8 cellular contexts compared by ENCODE assay signal in the genomic region with DNA sequence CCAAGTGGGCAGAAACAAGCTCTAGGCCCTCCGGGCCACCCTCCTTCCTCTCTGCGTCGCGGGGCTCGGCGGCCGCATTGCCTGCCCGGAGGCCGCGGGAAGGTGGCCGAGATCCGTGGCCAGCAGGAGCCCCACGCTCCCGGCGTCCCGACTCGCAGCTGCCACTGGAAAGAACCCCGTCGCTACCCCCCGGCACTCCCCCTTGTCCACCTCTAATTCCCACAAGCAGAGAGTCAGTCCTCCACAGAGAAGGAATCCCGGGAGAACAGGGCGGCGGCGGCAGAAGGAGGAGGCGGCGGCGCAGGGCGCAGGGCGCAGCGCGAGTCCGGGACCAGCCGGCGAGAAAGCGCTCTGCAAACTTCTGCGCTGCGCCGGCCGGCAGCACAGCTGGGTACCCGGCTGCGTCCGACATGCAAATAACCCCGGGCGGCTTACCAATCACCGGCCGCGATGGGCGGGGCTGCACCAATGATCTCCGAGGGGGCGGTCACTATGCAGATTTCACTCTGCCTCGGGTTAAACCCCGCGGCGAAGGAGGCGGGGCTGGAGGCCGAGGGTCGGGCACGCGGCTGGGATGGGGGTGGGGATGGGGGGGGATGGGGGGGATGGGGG. TPM values are rescaled to one million over a fixed set of nuclear protein-coding genes. Genes with fewer than 3 reads are reported as not detected.
DNase-seq lines count a peak whose midpoint lies in the region; ATAC-seq and TF ChIP-seq lines count a peak whose summit lies in the region.

A gene (minus strand): TSS at position 365 of the 612 bp plus-strand sequence.

- peak within 1 kb of the TSS; percentile 45 for H3K9ac ChIP-seq in mammary epithelial cell (ENCODE audit: insufficient read depth, low read length)

- peaks cover 33% of the 10 kb centered on the region for H3K4me1 ChIP-seq in mammary epithelial cell (ENCODE audit: insufficient read depth, low read length)

- H3K4me2 ChIP-seq in mammary epithelial cell (ENCODE audit: insufficient read depth, low read depth, low read length): peak within 1 kb of the TSS; percentile 98

- under 1% methylated on average over 30 of the region's 59 CpGs for WGBS in mammary epithelial cell (ENCODE audit: low coverage, missing lambda C conversion rate)

- no peaks in the 10 kb centered on the region for H4K20me1 ChIP-seq in mammary epithelial cell (ENCODE audit: insufficient read depth, low read length)

- no peaks in the 10 kb centered on the region for H3K9me3 ChIP-seq in mammary epithelial cell (replicated peaks; ENCODE audit: insufficient read depth, low read length)

- H2AFZ ChIP-seq in mammary epithelial cell (ENCODE audit: low read depth, low read length): peak within 1 kb of the TSS; percentile 90

- intact Hi-C loops in mammary epithelial cell (cut with micrococcal nuclease): loop anchor here (1.0 to 5.0 kb wide), 6 partner anchors 25 to 305 kb away; a partner anchor contains a TSS

- H3K79me2 ChIP-seq in mammary epithelial cell (ENCODE audit: insufficient read depth, low read length): peaks cover 21% of the 10 kb centered on the region

- peak; percentile 97 for DNase-seq in AG08395 (ENCODE audit: low spot score)
- peak; percentile 98 for DNase-seq in NCI-H2196 (lab: John Stamatoyannopoulos, UW; ENCODE audit: unreplicated experiment)
- peak; percentile 96 for DNase-seq in mammary epithelial cell
- DNase-seq in inferior parietal cortex (ENCODE audit: extremely low spot score): peak; percentile 93
- DNase-seq in stimulated activated CD4-positive, alpha-beta T cell treated with anti-CD3 and anti-CD28 coated beads, Interleukin-12 subunit alpha, Interleukin-12 subunit beta, amount 100 ng/mL, for 24 hours (ENCODE audit: low read depth in 2 of 2): peak; percentile 94 to 97

- H3K27me3 ChIP-seq in mammary epithelial cell (ENCODE audit: insufficient read depth, low read length): no peaks in the 10 kb centered on the region

- peak; percentile 82 for ATAC-seq in GM18907 (IDR thresholded peaks at IDR 0.05; ENCODE audit: unreplicated experiment)
- ATAC-seq in HG03135 (IDR thresholded peaks at IDR 0.05; ENCODE audit: unreplicated experiment): peak; percentile 80

- peak within 1 kb of the TSS; percentile 56 to 67 (median 64) for H3K4me3 ChIP-seq in mammary epithelial cell (replicated peaks in 1 of 3; ENCODE audit: insufficient read depth in 1 of 3, low read depth in 2 of 3, low read length in 3 of 3)

- CTCF ChIA-PET in mammary epithelial cell (lab: Charles Lee; ENCODE audit: low non-redundant PET): interaction anchor here (0.5 to 1.9 kb wide), 3 partner anchors 50 to 1332 kb away, joined by 4 to 23 read pairs (median 6); no protein-coding TSS in a partner anchor

- H3K36me3 ChIP-seq in mammary epithelial cell (ENCODE audit: insufficient read depth, low read length): no peaks in the 10 kb centered on the region

- H3K27ac ChIP-seq in VCaP (peak within 1 kb of the TSS; percentile 85), mammary epithelial cell (ENCODE audit: insufficient read depth, low read depth, low read length) (peak within 1 kb of the TSS; percentile 46)

- TF ChIP-seq CTCF in VCaP (conservative IDR thresholded peaks at IDR 0.05) (no peak), mammary epithelial cell (conservative IDR thresholded peaks at IDR 0.05 in 1 of 2, IDR thresholded peaks at IDR 0.05 in 1 of 2; ENCODE audit: extremely low read depth in 1 of 2, insufficient read depth in 1 of 2, low read depth in 1 of 2, low read length in 2 of 2) (no peak)

- BruUV-seq in mammary epithelial cell (replicated peaks; lab: Mats Ljungman, UMichigan): TSS peak; percentile 60

- in situ Hi-C loops in mammary epithelial cell (cut with MboI; ENCODE audit: low sequenced_read_pairs in 2 of 2): loop anchor here in 1 of 2 donors (5.0 to 25.0 kb wide), 4 partner anchors 163 to 495 kb away; no protein-coding TSS in a partner anchor

- dilution Hi-C loops in mammary epithelial cell (cut with HindIII; ENCODE audit: low sequenced_read_pairs): no loop called here

RNA-seq across cellular contexts. Expression of the gene that starts here (rescaled TPM):
- total RNA-seq in mammary epithelial cell: 1 to 10 TPM; 5.1 to 8.0 TPM
- 2.3 TPM for polyA plus RNA-seq in mammary epithelial cell
- 1.0 TPM for polyA minus RNA-seq in mammary epithelial cell

Comparison
In these comparisons a context has a peak if more than half of its experiments do, and no peak if none do; other contexts are left out.
1. Peak in every context shown above with its lines: DNase-seq, ATAC-seq, H3K4me3 ChIP-seq and H3K27ac ChIP-seq.